ENCODE assay signal across 13 cellular contexts in genomic region chr18:49691177-49691608, GRCh38.
DNase-seq lines count a peak whose midpoint lies in the region; ATAC-seq and TF ChIP-seq lines count a peak whose summit lies in the region.
"Had no signal": no experiment of that assay in that cellular context is flagged by ENCODE, and none has a peak within 500 bp of the region (broad histone marks: within the 10 kb centered on the region; RNA-seq: fewer than 3 reads in every experiment).

No MANE protein-coding gene starts in this region.

- no TSS peak for BruUV-seq in MCF 10A (replicated peaks; lab: Mats Ljungman, UMichigan)

- H3K36me3 Mint-ChIP-seq in MCF 10A (ENCODE audit: insufficient read depth, unreplicated experiment): no peaks in the 10 kb centered on the region
- H3K36me3 Mint-ChIP-seq in stimulated activated memory B cell treated with anti-CD40 and anti-IgM and Interleukin-4, amounts not matched to agents 10 μg/mL and 1 μg/mL and 100 μg/mL, for 72 hours: no peaks in the 10 kb centered on the region

- intact Hi-C loops in MCF 10A (cut with micrococcal nuclease): loop anchor here (2.0 kb wide), 1 partner anchor 128 kb away; the partner anchor contains the start of gene LIPG
- intact Hi-C loops in breast epithelium (cut with DNase I; ENCODE audit: low total_unique reads): loop anchor here (5.0 kb wide), 1 partner anchor 1549 kb away; no protein-coding TSS in a partner anchor

- no peaks in the 10 kb centered on the region for H3K9me3 Mint-ChIP-seq in MCF 10A (ENCODE audit: unreplicated experiment)
- no peaks in the 10 kb centered on the region for H3K9me3 Mint-ChIP-seq in stimulated activated memory B cell treated with anti-CD40 and anti-IgM and Interleukin-4, amounts not matched to agents 10 μg/mL and 1 μg/mL and 100 μg/mL, for 72 hours
- H3K9me3 Mint-ChIP-seq: activated B cell treated with CpG ODN at 0.5 μM for 24 hours; activated T-helper 17 cell treated with anti-CD3 and anti-CD28 coated beads, Interleukin-2, amount 50 U/mL, for 72 hours had no signal

- no peak overlapping the region for H3K4me3 Mint-ChIP-seq in MCF 10A (ENCODE audit: unreplicated experiment)
- H3K4me3 Mint-ChIP-seq in stimulated activated memory B cell treated with anti-CD40 and anti-IgM and Interleukin-4, amounts not matched to agents 10 μg/mL and 1 μg/mL and 100 μg/mL, for 72 hours: no peak overlapping the region
- H3K4me3 Mint-ChIP-seq: activated B cell treated with CpG ODN at 0.5 μM for 24 hours; activated T-helper 17 cell treated with anti-CD3 and anti-CD28 coated beads, Interleukin-2, amount 50 U/mL, for 72 hours had no signal

- peaks cover 20% of the 10 kb centered on the region for H3K4me1 Mint-ChIP-seq in MCF 10A (ENCODE audit: insufficient read depth, unreplicated experiment)
- H3K4me1 Mint-ChIP-seq in stimulated activated memory B cell treated with anti-CD40 and anti-IgM and Interleukin-4, amounts not matched to agents 10 μg/mL and 1 μg/mL and 100 μg/mL, for 72 hours: no peaks in the 10 kb centered on the region
- H3K4me1 Mint-ChIP-seq: activated B cell treated with CpG ODN at 0.5 μM for 24 hours; activated T-helper 17 cell treated with anti-CD3 and anti-CD28 coated beads, Interleukin-2, amount 50 U/mL, for 72 hours had no signal

- H3K36me3 ChIP-seq in breast epithelium (no peaks in the 10 kb centered on the region), adipocyte (ENCODE audit: control insufficient read depth, insufficient read depth, low read length, severe bottlenecking) (no peaks in the 10 kb centered on the region)

- H3K27me3 Mint-ChIP-seq in MCF 10A (ENCODE audit: insufficient read depth, unreplicated experiment): no peaks in the 10 kb centered on the region
- peaks cover under 1% of the 10 kb centered on the region for H3K27me3 Mint-ChIP-seq in stimulated activated memory B cell treated with anti-CD40 and anti-IgM and Interleukin-4, amounts not matched to agents 10 μg/mL and 1 μg/mL and 100 μg/mL, for 72 hours
- H3K27me3 Mint-ChIP-seq: activated T-helper 17 cell treated with anti-CD3 and anti-CD28 coated beads, Interleukin-2, amount 50 U/mL, for 72 hours had no signal

- CTCF ChIA-PET in MCF 10A (lab: Yijun Ruan, JAX): interaction anchor here (1.1 kb wide), 1 partner anchor 9 kb away, joined by 4 read pairs; no protein-coding TSS in a partner anchor

- no peak for ATAC-seq in GM21717 (IDR thresholded peaks at IDR 0.05; ENCODE audit: unreplicated experiment)
- ATAC-seq in stimulated activated memory B cell treated with anti-CD40 and anti-IgM and Interleukin-4, amounts not matched to agents 10 μg/mL and 1 μg/mL and 100 μg/mL, for 72 hours: no peak
- ATAC-seq: left lobe of liver had no signal

- peaks cover 0 to 5% of the 10 kb centered on the region in 2 donors for H3K9me3 ChIP-seq in breast epithelium
- H3K9me3 ChIP-seq in adipocyte (ENCODE audit: control insufficient read depth, low read length): no peaks in the 10 kb centered on the region

- TF ChIP-seq CTCF in MCF 10A (IDR thresholded peaks at IDR 0.05; ENCODE audit: unreplicated experiment) (no peak), breast epithelium (IDR thresholded peaks at IDR 0.05) (no peak)

- H3K4me1 ChIP-seq in breast epithelium (no peaks in the 10 kb centered on the region), adipocyte (ENCODE audit: control insufficient read depth, insufficient read depth, low read length) (peaks cover 13% of the 10 kb centered on the region)

- H3K27me3 ChIP-seq in breast epithelium (no peaks in the 10 kb centered on the region), adipocyte (replicated peaks; ENCODE audit: control insufficient read depth, insufficient read depth, low read length) (no peaks in the 10 kb centered on the region)

- POLR2A ChIA-PET in MCF 10A (lab: Yijun Ruan, JAX): interaction anchor here (0.6 to 2.2 kb wide), 6 partner anchors 9 to 130 kb away, joined by 3 to 11 read pairs (median 4); partner anchors contain the start of gene LIPG

- no peak for TF ChIP-seq POLR2A in breast epithelium (IDR thresholded peaks at IDR 0.05)

- peak overlapping the region; percentile 51 for H3K9ac ChIP-seq in adipocyte (ENCODE audit: low read length)

- H3K27ac Mint-ChIP-seq in MCF 10A (ENCODE audit: low read depth, unreplicated experiment): peak overlapping the region; percentile 8
- no peak overlapping the region for H3K27ac Mint-ChIP-seq in stimulated activated memory B cell treated with anti-CD40 and anti-IgM and Interleukin-4, amounts not matched to agents 10 μg/mL and 1 μg/mL and 100 μg/mL, for 72 hours
- H3K27ac Mint-ChIP-seq: activated B cell treated with CpG ODN at 0.5 μM for 24 hours; activated T-helper 17 cell treated with anti-CD3 and anti-CD28 coated beads, Interleukin-2, amount 50 U/mL, for 72 hours had no signal

- H3K4me3 ChIP-seq in breast epithelium (no peak overlapping the region), adipocyte (ENCODE audit: low read length) (peak overlapping the region; percentile 57)

- peak; percentile 56 for DNase-seq in MCF 10A (ENCODE audit: unreplicated experiment)
- no peak for DNase-seq in breast epithelium (ENCODE audit: low spot score in 2 of 2)
- DNase-seq in adipocyte (ENCODE audit: low read depth): peak; percentile 72
- peak; percentile 94 for DNase-seq in glomerular visceral epithelial cell (ENCODE audit: extremely low spot score)
- DNase-seq in NCI-H1105 treated with DMSO at 0.1 percent for 48 hours (lab: John Stamatoyannopoulos, UW): no peak
- no peak for DNase-seq in globus pallidus (ENCODE audit: low spot score)
- DNase-seq: 8988T, activated B cell treated with CpG ODN at 0.5 μM for 24 hours, NCI-H1048 had no signal

- no peak overlapping the region for H3K27ac ChIP-seq in breast epithelium

Comparison
In these comparisons a context has a peak if more than half of its experiments do, and no peak if none do; other contexts are left out.
1. DNase-seq: peak in MCF 10A (single experiment), adipocyte (single experiment) and glomerular visceral epithelial cell (single experiment); none in breast epithelium (0 of 2), NCI-H1105 treated with DMSO at 0.1 percent for 48 hours (single experiment) and globus pallidus (single experiment).